ENCODE assay signal across 30 cellular contexts in the genomic region with DNA sequence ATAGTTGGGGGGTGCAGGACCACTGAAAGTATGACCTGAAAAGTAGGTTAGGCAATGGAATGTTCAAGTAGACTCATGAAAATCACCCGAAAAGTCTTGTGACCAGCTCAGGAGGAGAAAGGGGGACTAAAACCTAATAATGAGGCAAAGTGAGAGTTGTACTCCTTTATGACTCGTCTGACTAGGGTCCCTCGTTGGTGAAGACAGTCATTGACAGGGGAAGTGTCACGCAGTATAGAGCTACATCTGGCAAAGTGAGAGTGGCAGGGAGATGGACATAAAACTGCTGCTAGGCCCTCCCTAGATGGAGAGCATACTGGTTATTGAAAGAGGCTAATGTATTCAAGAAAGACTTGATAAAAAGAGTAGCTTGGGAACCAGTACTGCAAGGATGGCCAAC. TPM values are rescaled to one million over a fixed set of nuclear protein-coding genes. Genes with fewer than 3 reads are reported as not detected.
DNase-seq lines count a peak whose midpoint lies in the region; ATAC-seq and TF ChIP-seq lines count a peak whose summit lies in the region.
"Had no signal": no experiment of that assay in that cellular context is flagged by ENCODE, and none has a peak within 500 bp of the region (broad histone marks: within the 10 kb centered on the region; RNA-seq: fewer than 3 reads in every experiment).

No MANE protein-coding gene starts in this region.

- no peak overlapping the region for H3K4me3 Mint-ChIP-seq in natural killer cell treated with Interleukin-12 subunit alpha and Interleukin-12 subunit beta and Interleukin-15 and Interleukin-18, amount 100 ng/mL, for 72 hours
- no peak overlapping the region for H3K4me3 Mint-ChIP-seq in natural killer cell
- no peak overlapping the region for H3K4me3 Mint-ChIP-seq in stimulated activated naive CD8-positive, alpha-beta T cell treated with anti-CD3 and anti-CD28 coated beads, Interleukin-15, amount 100 ng/mL, for 72 hours
- H3K4me3 Mint-ChIP-seq: B cell; CD14-positive monocyte; CD4-positive, alpha-beta memory T cell; CD4-positive, alpha-beta T cell; CD4-positive, CD25-positive, alpha-beta regulatory T cell; CD8-positive, alpha-beta memory T cell; CD8-positive, alpha-beta T cell had no signal

- no peaks in the 10 kb centered on the region for H3K36me3 Mint-ChIP-seq in natural killer cell treated with Interleukin-12 subunit alpha and Interleukin-12 subunit beta and Interleukin-15 and Interleukin-18, amount 100 ng/mL, for 72 hours
- no peaks in the 10 kb centered on the region for H3K36me3 Mint-ChIP-seq in natural killer cell
- H3K36me3 Mint-ChIP-seq: CD14-positive monocyte; CD4-positive, alpha-beta memory T cell; CD4-positive, CD25-positive, alpha-beta regulatory T cell; CD8-positive, alpha-beta memory T cell; CD8-positive, alpha-beta T cell had no signal

- no peak for ATAC-seq in natural killer cell treated with Interleukin-12 subunit alpha and Interleukin-12 subunit beta and Interleukin-15 and Interleukin-18, amount 100 ng/mL, for 72 hours
- no peak for ATAC-seq in natural killer cell
- ATAC-seq in stimulated activated naive CD8-positive, alpha-beta T cell treated with anti-CD3 and anti-CD28 coated beads, Interleukin-15, amount 100 ng/mL, for 72 hours: peak; percentile 60
- ATAC-seq in stimulated activated naive CD8-positive, alpha-beta T cell treated with anti-CD3 and anti-CD28 coated beads, Interleukin-15, Interleukin-2, amounts not matched to agents 100 U/mL and 50 U/mL, for 24 hours: no peak
- ATAC-seq: A549; CD8-positive, alpha-beta T cell had no signal

- intact Hi-C loops in natural killer cell (cut with micrococcal nuclease): no loop called here

- no peaks in the 10 kb centered on the region for H3K4me1 Mint-ChIP-seq in natural killer cell treated with Interleukin-12 subunit alpha and Interleukin-12 subunit beta and Interleukin-15 and Interleukin-18, amount 100 ng/mL, for 72 hours (ENCODE audit: low read depth in 2 of 2)
- H3K4me1 Mint-ChIP-seq in natural killer cell: no peaks in the 10 kb centered on the region
- no peaks in the 10 kb centered on the region for H3K4me1 Mint-ChIP-seq in stimulated activated naive CD8-positive, alpha-beta T cell treated with anti-CD3 and anti-CD28 coated beads, Interleukin-15, amount 100 ng/mL, for 72 hours
- H3K4me1 Mint-ChIP-seq: B cell; CD14-positive monocyte; CD4-positive, alpha-beta memory T cell; CD4-positive, CD25-positive, alpha-beta regulatory T cell; CD8-positive, alpha-beta memory T cell had no signal

- H3K27ac Mint-ChIP-seq in natural killer cell treated with Interleukin-12 subunit alpha and Interleukin-12 subunit beta and Interleukin-15 and Interleukin-18, amount 100 ng/mL, for 72 hours: no peak overlapping the region
- no peak overlapping the region for H3K27ac Mint-ChIP-seq in natural killer cell
- no peak overlapping the region for H3K27ac Mint-ChIP-seq in stimulated activated naive CD8-positive, alpha-beta T cell treated with anti-CD3 and anti-CD28 coated beads, Interleukin-15, amount 100 ng/mL, for 72 hours
- H3K27ac Mint-ChIP-seq: B cell; CD14-positive monocyte; CD4-positive, alpha-beta memory T cell; CD4-positive, alpha-beta T cell; CD4-positive, CD25-positive, alpha-beta regulatory T cell; CD8-positive, alpha-beta memory T cell; CD8-positive, alpha-beta T cell had no signal

- DNase-seq in natural killer cell treated with Interleukin-12 subunit alpha and Interleukin-12 subunit beta and Interleukin-15 and Interleukin-18, amount 100 ng/mL, for 72 hours (ENCODE audit: low spot score): peak; percentile 25
- DNase-seq in natural killer cell: no peak
- DNase-seq in stimulated activated naive CD8-positive, alpha-beta T cell treated with anti-CD3 and anti-CD28 coated beads, Interleukin-15, amount 100 ng/mL, for 72 hours: no peak
- DNase-seq in stimulated activated naive CD8-positive, alpha-beta T cell treated with anti-CD3 and anti-CD28 coated beads, Interleukin-15, Interleukin-2, amounts not matched to agents 100 U/mL and 50 U/mL, for 24 hours: no peak
- DNase-seq: 8988T; ACHN; AML-193; BE2C; C1 segment of cervical spinal cord; Caco-2; Calu3; CD4-positive, alpha-beta memory T cell; CD4-positive, alpha-beta T cell; CD4-positive, CD25-positive, alpha-beta regulatory T cell; CD8-positive, alpha-beta memory T cell; CD8-positive, alpha-beta T cell; COR-L47; DMS 273 treated with DMSO at 0.1 percent for 48 hours; DMS153; DMS53; DMS79; DMS79 treated with DMSO at 0.1 percent for 48 hours; DND-41; EL had no signal

- H3K9me3 Mint-ChIP-seq in natural killer cell treated with Interleukin-12 subunit alpha and Interleukin-12 subunit beta and Interleukin-15 and Interleukin-18, amount 100 ng/mL, for 72 hours: no peaks in the 10 kb centered on the region
- H3K9me3 Mint-ChIP-seq in natural killer cell: no peaks in the 10 kb centered on the region
- H3K9me3 Mint-ChIP-seq in stimulated activated naive CD8-positive, alpha-beta T cell treated with anti-CD3 and anti-CD28 coated beads, Interleukin-15, amount 100 ng/mL, for 72 hours: no peaks in the 10 kb centered on the region
- H3K9me3 Mint-ChIP-seq: CD4-positive, alpha-beta memory T cell; CD4-positive, alpha-beta T cell; CD8-positive, alpha-beta memory T cell; CD8-positive, alpha-beta T cell had no signal

- no peak for TF ChIP-seq CTCF in natural killer cell (IDR thresholded peaks at IDR 0.05)

- H3K27me3 Mint-ChIP-seq in natural killer cell treated with Interleukin-12 subunit alpha and Interleukin-12 subunit beta and Interleukin-15 and Interleukin-18, amount 100 ng/mL, for 72 hours: peaks cover 0 to 12% of the 10 kb centered on the region in 2 donors
- H3K27me3 Mint-ChIP-seq in natural killer cell (ENCODE audit: low read depth in 2 of 2): peaks cover 5 to 9% of the 10 kb centered on the region in 2 donors
- H3K27me3 Mint-ChIP-seq in stimulated activated naive CD8-positive, alpha-beta T cell treated with anti-CD3 and anti-CD28 coated beads, Interleukin-15, amount 100 ng/mL, for 72 hours: no peaks in the 10 kb centered on the region
- H3K27me3 Mint-ChIP-seq: CD4-positive, alpha-beta T cell had no signal

RNA-seq across cellular contexts. Expression of a gene that starts 20.5 kb away (rescaled TPM):
- not detected for total RNA-seq in natural killer cell treated with Interleukin-12 subunit alpha and Interleukin-12 subunit beta and Interleukin-15 and Interleukin-18, amount 100 ng/mL, for 72 hours
- not detected for total RNA-seq in natural killer cell
- total RNA-seq: A172; A673; B cell; Caco-2; Calu3; CD4-positive, alpha-beta memory T cell; CD4-positive, alpha-beta T cell; CD4-positive, CD25-positive, alpha-beta regulatory T cell; CD8-positive, alpha-beta memory T cell; CD8-positive, alpha-beta T cell; Daoy had no signal

RNA-seq across cellular contexts. Expression of a gene that starts 33.0 kb away (rescaled TPM):
- total RNA-seq in natural killer cell treated with Interleukin-12 subunit alpha and Interleukin-12 subunit beta and Interleukin-15 and Interleukin-18, amount 100 ng/mL, for 72 hours: not detected
- not detected for total RNA-seq in natural killer cell
- total RNA-seq: A172; A673; B cell; Caco-2; Calu3; CD4-positive, alpha-beta memory T cell; CD4-positive, alpha-beta T cell; CD4-positive, CD25-positive, alpha-beta regulatory T cell; CD8-positive, alpha-beta memory T cell; CD8-positive, alpha-beta T cell; Daoy had no signal

RNA-seq across cellular contexts. Expression of a gene that starts 50.5 kb away (rescaled TPM):
- total RNA-seq in natural killer cell treated with Interleukin-12 subunit alpha and Interleukin-12 subunit beta and Interleukin-15 and Interleukin-18, amount 100 ng/mL, for 72 hours: 10 to 100 TPM; 26.2 to 30.5 TPM
- total RNA-seq in natural killer cell: 10 to 100 TPM; 39.4 to 40.7 (median 40.1) TPM
